8 cellular contexts compared by ENCODE assay signal in the genomic region with DNA sequence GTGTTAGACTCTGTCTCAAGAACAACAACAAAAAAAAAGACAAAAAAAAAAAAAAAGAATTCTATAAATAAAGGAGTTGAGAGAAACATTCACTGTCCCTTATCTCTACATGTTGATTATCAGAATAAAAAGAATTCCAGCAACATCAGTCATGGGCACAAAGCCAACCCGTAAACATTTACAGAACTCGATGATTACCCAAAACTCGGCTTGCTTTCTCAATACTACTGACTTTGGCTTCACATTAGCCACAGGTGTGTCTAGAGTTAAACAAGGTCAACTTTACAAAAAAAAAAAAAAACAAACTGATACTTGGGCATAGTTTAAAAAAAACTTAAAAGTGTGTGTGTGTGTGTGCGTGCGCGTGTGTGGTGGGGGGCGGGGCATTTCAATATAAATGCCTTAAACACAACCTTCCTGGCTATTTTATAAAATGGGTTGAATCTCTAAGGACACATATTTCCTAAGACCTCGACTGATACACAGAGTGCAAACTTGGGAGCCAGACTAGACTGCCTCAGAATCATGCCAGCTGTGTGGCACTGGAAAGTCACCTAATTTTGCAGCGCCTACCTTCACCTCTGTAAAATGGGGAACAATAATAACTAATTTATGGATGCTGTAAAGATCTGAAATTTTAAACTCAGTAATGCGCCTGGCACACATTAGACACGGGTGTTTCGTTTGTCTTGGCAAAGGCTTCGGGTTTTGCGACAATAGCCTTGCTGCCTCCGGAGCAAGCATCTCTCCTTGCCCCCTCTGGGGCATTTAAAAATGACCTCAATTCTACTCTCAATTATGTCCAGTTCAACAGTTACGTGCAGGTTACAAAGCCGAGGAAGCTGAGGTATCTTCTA. TPM values are rescaled to one million over a fixed set of nuclear protein-coding genes. Genes with fewer than 3 reads are reported as not detected.
DNase-seq lines count a peak whose midpoint lies in the region; ATAC-seq and TF ChIP-seq lines count a peak whose summit lies in the region.

No MANE protein-coding gene starts in this region.

- peak overlapping the region; percentile 79 for H3K9ac ChIP-seq in KMS-11

- H3K9me3 ChIP-seq in suprapubic skin: no peaks in the 10 kb centered on the region

- WGBS in suprapubic skin: 5% methylated on average over 17 of the region's 17 CpGs

- peak overlapping the region; percentile 54 for H3K4me2 ChIP-seq in KMS-11

- H3K27ac ChIP-seq in KMS-11 (peak overlapping the region; percentile 62), suprapubic skin (peak overlapping the region; percentile 91)

- peak; percentile 7 for ATAC-seq in GM21825 (IDR thresholded peaks at IDR 0.05; ENCODE audit: unreplicated experiment)

- no peak for TF ChIP-seq CTCF in KMS-11 (conservative IDR thresholded peaks at IDR 0.05; ENCODE audit: low read depth, low read length)
- no peak for TF ChIP-seq CTCF in astrocyte of the cerebellum (IDR thresholded peaks at IDR 0.05; ENCODE audit: low read depth, low read length, missing control alignments)
- TF ChIP-seq CTCF in kidney epithelial cell (IDR thresholded peaks at IDR 0.05; ENCODE audit: insufficient read depth, low read length, poor library complexity, severe bottlenecking): no peak
- no peak for TF ChIP-seq CTCF in suprapubic skin (IDR thresholded peaks at IDR 0.05)

- no peaks in the 10 kb centered on the region for H4K20me1 ChIP-seq in KMS-11 (ENCODE audit: insufficient read depth)

- H3K4me1 ChIP-seq in KMS-11 (ENCODE audit: low read depth, poor library complexity, severe bottlenecking): peaks cover 11% of the 10 kb centered on the region
- H3K4me1 ChIP-seq in suprapubic skin: peaks cover 26% of the 10 kb centered on the region

- no peak overlapping the region for H3K4me3 ChIP-seq in KMS-11 (IDR thresholded peaks at IDR 0.05; ENCODE audit: insufficient read depth, low read depth, low read length)
- peak overlapping the region; percentile 62 for H3K4me3 ChIP-seq in astrocyte of the cerebellum (ENCODE audit: low read depth, low read length)
- peak overlapping the region; percentile 68 for H3K4me3 ChIP-seq in kidney epithelial cell (ENCODE audit: low read depth, low read length)
- H3K4me3 ChIP-seq in suprapubic skin: peak overlapping the region; percentile 76

- no peaks in the 10 kb centered on the region for H3K36me3 ChIP-seq in KMS-11 (ENCODE audit: insufficient read depth)
- no peaks in the 10 kb centered on the region for H3K36me3 ChIP-seq in kidney epithelial cell (ENCODE audit: control insufficient read depth, insufficient read depth, low read length)
- H3K36me3 ChIP-seq in suprapubic skin: peaks cover 3% of the 10 kb centered on the region

- DNase-seq in SKM-1 treated with dmso at 0.1 percent for 144 hours (lab: John Stamatoyannopoulos, UW; ENCODE audit: unreplicated experiment) (peak; percentile 20), SKM-1 (lab: John Stamatoyannopoulos, UW; ENCODE audit: unreplicated experiment) (no peak), astrocyte of the cerebellum (ENCODE audit: low read depth) (no peak), kidney epithelial cell (ENCODE audit: low read depth) (no peak), suprapubic skin (ENCODE audit: low spot score in 2 of 2) (no peak), NCI-H2107 (lab: John Stamatoyannopoulos, UW) (no peak)

- TF ChIP-seq EP300 in suprapubic skin (IDR thresholded peaks at IDR 0.05): no peak

- TF ChIP-seq POLR2A in suprapubic skin (IDR thresholded peaks at IDR 0.05): no peak

- no peaks in the 10 kb centered on the region for H3K27me3 ChIP-seq in KMS-11 (ENCODE audit: insufficient read depth, low read depth)
- no peaks in the 10 kb centered on the region for H3K27me3 ChIP-seq in kidney epithelial cell (ENCODE audit: control insufficient read depth, insufficient read depth, low read length)
- H3K27me3 ChIP-seq in suprapubic skin: no peaks in the 10 kb centered on the region

- peak overlapping the region; percentile 58 for H2AFZ ChIP-seq in KMS-11 (ENCODE audit: low read depth)

- H3K79me2 ChIP-seq in KMS-11 (ENCODE audit: insufficient read depth, low read depth): peaks cover 27% of the 10 kb centered on the region

- in situ Hi-C loops in astrocyte of the cerebellum (cut with HindIII; ENCODE audit: low sequenced_read_pairs): no loop called here

RNA-seq across cellular contexts. Expression of gene EBPL, which starts 0.9 kb away (rescaled TPM):
- total RNA-seq in kidney epithelial cell: 51.7 and 67.2 TPM in 2 replicates
- total RNA-seq in suprapubic skin: 100 to 1,000 TPM in 2 of 4 donors, 10 to 100 TPM in 2; 38.2 to 130 (median 87.0) TPM
